Comparison of ENCODE assay signal across 25 cellular contexts in the genomic region with DNA sequence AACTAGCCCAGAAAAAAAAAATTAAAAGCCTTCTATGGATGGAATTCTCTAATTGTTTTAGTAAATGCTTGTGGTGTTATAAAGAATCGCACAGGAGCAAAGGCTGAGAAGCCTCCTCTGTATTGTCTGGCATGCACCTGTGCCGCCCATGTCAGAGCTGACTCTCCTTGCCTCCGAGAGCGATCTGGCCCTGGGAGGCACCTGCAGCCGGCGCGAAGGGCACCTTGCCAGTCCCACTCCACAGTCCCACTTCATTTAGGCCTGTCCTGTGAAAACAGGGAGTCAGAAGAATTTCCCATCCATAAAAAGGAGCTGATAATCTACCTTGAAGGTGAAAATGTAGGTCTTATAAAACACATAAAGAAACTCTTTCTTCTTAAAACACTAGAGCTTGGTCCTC.
"Had no signal": no experiment of that assay in that cellular context is flagged by ENCODE, and none has a peak within 500 bp of the region (broad histone marks: within the 10 kb centered on the region; RNA-seq: fewer than 3 reads in every experiment).

No MANE protein-coding gene starts in this region.

- H3K27ac Mint-ChIP-seq: activated CD4-positive, alpha-beta memory T cell treated with anti-CD3 and anti-CD28 coated beads, Interleukin-2, amount 10 ng/mL, durations not matched to agents 7 days and 5 days; activated CD4-positive, alpha-beta T cell treated with anti-CD3 and anti-CD28 coated beads, Interleukin-2, amount 10 ng/mL, durations not matched to agents 7 days and 5 days; activated naive CD8-positive, alpha-beta T cell; activated T-helper 17 cell treated with anti-CD3 and anti-CD28 coated beads, Interleukin-2, amount 50 U/mL, for 72 hours; dendritic cell treated with granulocyte-macrophage colony-stimulating factor and Interleukin-4, amounts not matched to agents 40 ng/mL and 50 ng/mL, for 4 days; endodermal cell; WTC11 had no signal

- H3K36me3 Mint-ChIP-seq: activated naive CD8-positive, alpha-beta T cell; WTC11 had no signal

- DNase-seq: activated CD4-positive, alpha-beta memory T cell treated with anti-CD3 and anti-CD28 coated beads, Interleukin-2, amount 10 ng/mL, durations not matched to agents 7 days and 5 days; activated CD4-positive, alpha-beta T cell treated with anti-CD3 and anti-CD28 coated beads for 1 hour; activated CD4-positive, alpha-beta T cell treated with anti-CD3 and anti-CD28 coated beads for 4 hours; activated CD4-positive, alpha-beta T cell treated with anti-CD3 and anti-CD28 coated beads, Interleukin-2, amount 10 ng/mL, durations not matched to agents 7 days and 5 days; activated CD4-positive, alpha-beta T cell treated with anti-CD3 and anti-CD28 coated beads, Interleukin-2, amount 50 U/mL, for 4 hours; activated CD8-positive, alpha-beta memory T cell treated with anti-CD3 and anti-CD28 coated beads for 24 hours; activated effector memory CD4-positive, alpha-beta T cell treated with Interleukin-2 at 50 U/mL for 16 hours; activated gamma-delta T cell treated with Interleukin-2 at 50 U/mL for 16 hours; activated naive CD4-positive, alpha-beta T cell treated with anti-CD3 and anti-CD28 coated beads, Interleukin-2, amount 50 U/mL, for 16 hours; activated naive CD4-positive, alpha-beta T cell treated with Interleukin-2 at 50 U/mL for 16 hours; activated T-cell treated with anti-CD3 and anti-CD28 coated beads, Interleukin-2, amount 50 U/mL, for 4 hours; amniotic stem cell; anterior cingulate cortex; brain microvascular endothelial cell; colonic mucosa; effector memory CD4-positive, alpha-beta T cell; endodermal cell; foreskin fibroblast; T-helper 2 cell had no signal

- H3K9me3 Mint-ChIP-seq: activated CD4-positive, alpha-beta memory T cell treated with anti-CD3 and anti-CD28 coated beads, Interleukin-2, amount 10 ng/mL, durations not matched to agents 7 days and 5 days; activated CD4-positive, alpha-beta T cell treated with anti-CD3 and anti-CD28 coated beads, Interleukin-2, amount 10 ng/mL, durations not matched to agents 7 days and 5 days; activated T-cell treated with anti-CD3 and anti-CD28 coated beads, Interleukin-2, amount 50 U/mL, for 4 hours; activated T-helper 17 cell treated with anti-CD3 and anti-CD28 coated beads, Interleukin-2, amount 50 U/mL, for 72 hours; central memory CD8-positive, alpha-beta T cell; dendritic cell treated with granulocyte-macrophage colony-stimulating factor and Interleukin-4, amounts not matched to agents 40 ng/mL and 50 ng/mL, for 4 days; endodermal cell; WTC11 had no signal

- H3K27me3 Mint-ChIP-seq: activated CD4-positive, alpha-beta memory T cell treated with anti-CD3 and anti-CD28 coated beads, Interleukin-2, amount 10 ng/mL, durations not matched to agents 7 days and 5 days; central memory CD8-positive, alpha-beta T cell had no signal

- ATAC-seq: activated T-cell treated with anti-CD3 and anti-CD28 coated beads, Interleukin-2, amount 50 U/mL, for 4 hours; activated T-helper 17 cell treated with anti-CD3 and anti-CD28 coated beads, Interleukin-2, amount 50 U/mL, for 72 hours; esophagus mucosa; WTC11 had no signal

- H3K4me3 Mint-ChIP-seq: activated CD4-positive, alpha-beta memory T cell treated with anti-CD3 and anti-CD28 coated beads, Interleukin-2, amount 10 ng/mL, durations not matched to agents 7 days and 5 days; activated CD4-positive, alpha-beta T cell treated with anti-CD3 and anti-CD28 coated beads, Interleukin-2, amount 10 ng/mL, durations not matched to agents 7 days and 5 days; activated naive CD8-positive, alpha-beta T cell; activated T-cell treated with anti-CD3 and anti-CD28 coated beads, Interleukin-2, amount 50 U/mL, for 4 hours; activated T-helper 17 cell treated with anti-CD3 and anti-CD28 coated beads, Interleukin-2, amount 50 U/mL, for 72 hours; central memory CD8-positive, alpha-beta T cell; dendritic cell treated with granulocyte-macrophage colony-stimulating factor and Interleukin-4, amounts not matched to agents 40 ng/mL and 50 ng/mL, for 4 days; endodermal cell; WTC11 had no signal

- H3K4me1 Mint-ChIP-seq: activated CD4-positive, alpha-beta memory T cell treated with anti-CD3 and anti-CD28 coated beads, Interleukin-2, amount 10 ng/mL, durations not matched to agents 7 days and 5 days; activated T-helper 17 cell treated with anti-CD3 and anti-CD28 coated beads, Interleukin-2, amount 50 U/mL, for 72 hours; central memory CD8-positive, alpha-beta T cell had no signal
